In the genomic region with DNA sequence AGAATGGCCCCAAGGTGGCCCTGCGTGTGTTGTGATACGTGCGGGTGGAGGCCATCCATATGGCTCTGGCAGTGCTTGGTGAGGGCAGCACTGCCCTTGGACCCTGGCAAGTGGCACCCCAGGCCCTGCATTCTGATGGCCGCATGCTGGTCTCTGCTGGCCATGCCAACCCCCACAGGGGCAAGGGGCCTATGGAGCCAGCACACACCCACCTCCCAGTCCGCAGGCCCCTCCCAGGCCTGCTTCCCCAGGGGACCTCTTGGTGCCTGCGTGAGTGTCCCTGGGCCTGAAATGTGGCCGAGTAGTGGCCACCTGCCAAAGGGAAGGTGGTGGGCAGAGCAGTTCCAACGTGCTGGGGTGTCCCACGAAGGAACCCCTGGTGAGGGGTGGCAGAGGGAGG, we compare ENCODE assay signal across 13 cellular contexts. TPM values are rescaled to one million over a fixed set of nuclear protein-coding genes. Genes with fewer than 3 reads are reported as not detected.
A peak's percentile ranks its signal among the peaks of the same experiment; 100 is the strongest.
DNase-seq lines count a peak whose midpoint lies in the region; ATAC-seq, FAIRE-seq and TF ChIP-seq lines count a peak whose summit lies in the region.
"Had no signal": no experiment of that assay in that cellular context is flagged by ENCODE, and none has a peak within 500 bp of the region (broad histone marks: within the 10 kb centered on the region; RNA-seq: fewer than 3 reads in every experiment).

No MANE protein-coding gene starts in this region.

- no peak overlapping the region for H3K4me2 ChIP-seq in HepG2 (ENCODE audit: low read depth, low read length)
- H3K4me2 ChIP-seq: BLaER1 treated with 17β-estradiol and CSF1 and Interleukin-3, amounts not matched to agents 10 nM and 100 nM had no signal

- no peaks in the 10 kb centered on the region for H3K79me2 ChIP-seq in HepG2 (ENCODE audit: insufficient read depth, low read length)

- in situ Hi-C loops in HepG2 (cut with HindIII; ENCODE audit: extremely low pct_ligation_motif_present, low pct_unique_long_range_greater_than_20kb) (no loop called here), gastrocnemius medialis (cut with MboI; ENCODE audit: low sequenced_read_pairs in 4 of 4) (no loop called here)

- TF ChIP-seq EP300 in HepG2 (IDR thresholded peaks at IDR 0.05; ENCODE audit: low read depth in 2 of 2, low read length in 2 of 2) (no peak), HepG2 (CRISPR knock-in tag; IDR thresholded peaks at IDR 0.05; ENCODE audit: borderline replicate concordance) (no peak)

- no peak overlapping the region for H3K9ac ChIP-seq in HepG2 (ENCODE audit: insufficient read depth, low read depth, low read length)
- H3K9ac ChIP-seq: BLaER1 treated with 17β-estradiol and CSF1 and Interleukin-3, amounts not matched to agents 10 nM and 100 nM; GM23248 had no signal

- BruUV-seq in HepG2 (replicated peaks; lab: Mats Ljungman, UMichigan), result no TSS peak

- H3K9me3 ChIP-seq in HepG2 (ENCODE audit: low read length), result peaks cover under 1% of the 10 kb centered on the region; the same call in 1 of the 2 replicates
- H3K9me3 ChIP-seq in gastrocnemius medialis, result no peaks in the 10 kb centered on the region
- peaks cover 1% of the 10 kb centered on the region for H3K9me3 ChIP-seq in lower lobe of right lung
- H3K9me3 ChIP-seq: HAP-1 had no signal

- no peaks in the 10 kb centered on the region for H4K20me1 ChIP-seq in HepG2 (ENCODE audit: insufficient read depth, low read length)
- H4K20me1 ChIP-seq: BLaER1 treated with 17β-estradiol and CSF1 and Interleukin-3, amounts not matched to agents 10 nM and 100 nM had no signal

- CTCF ChIA-PET in HepG2 (lab: Yijun Ruan, JAX; ENCODE audit: low intra/inter-chr PET ratio, low total read pairs), result no interaction called here

- 92% methylated on average over 8 of the region's 9 CpGs for WGBS in HepG2 (ENCODE audit: low lambda C conversion rate)

- H3K4me1 ChIP-seq in HepG2 (ENCODE audit: insufficient read depth, low read length) (peaks cover 13% of the 10 kb centered on the region), gastrocnemius medialis (peaks cover 7 to 31% of the 10 kb centered on the region in 2 donors), lower lobe of right lung (peaks cover 7% of the 10 kb centered on the region)
- H3K4me1 ChIP-seq: HAP-1 had no signal

- H3K36me3 ChIP-seq in HepG2 (replicated peaks in 1 of 2; ENCODE audit: control insufficient read depth in 1 of 2, insufficient read depth in 2 of 2, low read length in 2 of 2) (peaks cover 18 to 57% of the 10 kb centered on the region in 2 experiments), gastrocnemius medialis (peaks cover 0 to 77% of the 10 kb centered on the region in 2 donors), lower lobe of right lung (peaks cover 49% of the 10 kb centered on the region)

- intact Hi-C loops in Right ventricle myocardium inferior (cut with DNase I) (no loop called here), left ventricle myocardium superior (cut with micrococcal nuclease) (no loop called here), HepG2 (cut with micrococcal nuclease; ENCODE audit: unreplicated experiment) (no loop called here), gastrocnemius medialis (cut with DNase I; ENCODE audit: low total_unique reads) (no loop called here), lower lobe of right lung (cut with DNase I) (no loop called here)

- no peak for TF ChIP-seq POLR2A in HepG2 (IDR thresholded peaks at IDR 0.05; ENCODE audit: insufficient read depth in 1 of 2, low read depth in 2 of 2, low read length in 2 of 2)
- no peak for TF ChIP-seq POLR2A in gastrocnemius medialis (IDR thresholded peaks at IDR 0.05)

- DNase-seq in Right ventricle myocardium inferior (ENCODE audit: missing footprints), result no peak
- DNase-seq in left ventricle myocardium superior, result no peak
- no peak for DNase-seq in HepG2 (ENCODE audit: low spot score)
- DNase-seq in gastrocnemius medialis, result no peak
- DNase-seq in NCI-H1694 treated with DMSO at 0.1 percent for 48 hours (lab: John Stamatoyannopoulos, UW), result no peak
- no peak for DNase-seq in lower lobe of right lung
- DNase-seq: ACHN; CD4-positive, CD25-positive, alpha-beta regulatory T cell; DMS 273 treated with DMSO at 0.1 percent for 48 hours; GM23248 had no signal

- TF ChIP-seq CTCF in HepG2 (CRISPR knock-in tag; IDR thresholded peaks at IDR 0.05), result no peak
- no peak for TF ChIP-seq CTCF in gastrocnemius medialis (IDR thresholded peaks at IDR 0.05 in 4 of 5, conservative IDR thresholded peaks at IDR 0.05 in 1 of 5)
- TF ChIP-seq CTCF in lower lobe of right lung (IDR thresholded peaks at IDR 0.05), result no peak

- no peak overlapping the region for H2AFZ ChIP-seq in HepG2 (ENCODE audit: low read length)
- H2AFZ ChIP-seq: GM23248 had no signal

- H3K4me3 ChIP-seq in HepG2 (replicated peaks in 1 of 3; ENCODE audit: insufficient read depth in 1 of 3, low read depth in 2 of 3, low read length in 3 of 3) (no peak overlapping the region), gastrocnemius medialis (no peak overlapping the region), lower lobe of right lung (no peak overlapping the region)
- H3K4me3 ChIP-seq: BLaER1 treated with 17β-estradiol and CSF1 and Interleukin-3, amounts not matched to agents 10 nM and 100 nM; GM23248; HAP-1 had no signal

- POLR2A ChIA-PET in HepG2 (lab: Yijun Ruan, JAX), result no interaction called here

- H3K27ac ChIP-seq in HepG2 (ENCODE audit: extremely low read length, insufficient read depth, low read length) (no peak overlapping the region), gastrocnemius medialis (peak overlapping the region in 3 of 4 donors; percentile 35 to 45 (median 38)), lower lobe of right lung (no peak overlapping the region)
- H3K27ac ChIP-seq: BLaER1 treated with 17β-estradiol and CSF1 and Interleukin-3, amounts not matched to agents 10 nM and 100 nM; GM23248 had no signal

- FAIRE-seq in HepG2 (lab: Jason Lieb, UNC), result no peak

- no peak for TF ChIP-seq RAD21 in HepG2 (CRISPR knock-in tag; IDR thresholded peaks at IDR 0.05)

- H3K27me3 ChIP-seq in HepG2 (ENCODE audit: control insufficient read depth in 1 of 2, insufficient read depth in 2 of 2, low read length in 2 of 2) (no peaks in the 10 kb centered on the region), gastrocnemius medialis (no peaks in the 10 kb centered on the region), lower lobe of right lung (ENCODE audit: low read depth) (no peaks in the 10 kb centered on the region)
- H3K27me3 ChIP-seq: BLaER1 treated with 17β-estradiol and CSF1 and Interleukin-3, amounts not matched to agents 10 nM and 100 nM had no signal

- peak; percentile 22 for ATAC-seq in Right ventricle myocardium inferior
- no peak for ATAC-seq in left ventricle myocardium superior
- ATAC-seq in HepG2, result no peak; the same call in 2 of the 3 replicates
- no peak for ATAC-seq in gastrocnemius medialis
- no peak for ATAC-seq in lower lobe of right lung
- no peak for ATAC-seq in GM19455 (IDR thresholded peaks at IDR 0.05; ENCODE audit: unreplicated experiment)

RNA-seq across cellular contexts. Expression of a gene that starts 17.6 kb away (rescaled TPM):
- total RNA-seq in Right ventricle myocardium inferior, result 57.5 TPM
- 59.6 TPM for total RNA-seq in left ventricle myocardium superior
- 56.5 and 63.0 TPM in 2 replicates for total RNA-seq in HepG2 (2016; rRNA removed; fragmentation: Illumina TruSeq; extraction: Trizol)
- total RNA-seq in HepG2 (2016; cell fraction: cytosol; rRNA removed; fragmentation: Illumina TruSeq; extraction: Trizol; ENCODE audit: low read depth), result 44.8 and 70.6 TPM in 2 replicates
- total RNA-seq in HepG2 (2016; cell fraction: insoluble cytoplasmic fraction; rRNA removed; fragmentation: Illumina TruSeq; extraction: Trizol), result 56.8 and 60.6 TPM in 2 replicates
- 53.4 and 80.8 TPM in 2 replicates for total RNA-seq in HepG2 (2016; cell fraction: membrane; rRNA removed; fragmentation: Illumina TruSeq; extraction: Trizol)
- 34.2 and 36.9 TPM in 2 replicates for total RNA-seq in HepG2 (2016; cell fraction: nucleus; rRNA removed; fragmentation: Illumina TruSeq; extraction: Trizol)
- 27.4 and 32.2 TPM in 2 replicates for polyA plus RNA-seq in HepG2 (2011; rRNA removed)
- 29.5 and 31.9 TPM in 2 replicates for polyA plus RNA-seq in HepG2 (2011; cell fraction: cytosol; rRNA removed)
- polyA plus RNA-seq in HepG2 (2011; cell fraction: nucleus; rRNA removed), result 30.7 and 34.4 TPM in 2 replicates
- polyA plus RNA-seq in HepG2 (2012), result 15.7 and 17.8 TPM in 2 replicates
- polyA plus RNA-seq in HepG2 (2016; cell fraction: cytosol; fragmentation: Illumina TruSeq; extraction: Trizol; ENCODE audit: low read depth), result 48.7 and 84.9 TPM in 2 replicates
- 61.8 and 64.6 TPM in 2 replicates for polyA plus RNA-seq in HepG2 (2016; cell fraction: insoluble cytoplasmic fraction; fragmentation: Illumina TruSeq; extraction: Trizol; ENCODE audit: low read depth)
- polyA plus RNA-seq in HepG2 (2016; cell fraction: membrane; fragmentation: Illumina TruSeq; extraction: Trizol; ENCODE audit: low read depth), result 49.3 and 82.9 TPM in 2 replicates
- polyA plus RNA-seq in HepG2 (2016; cell fraction: nucleus; fragmentation: Illumina TruSeq; extraction: Trizol; ENCODE audit: insufficient read depth, low read depth), result 65.1 and 69.0 TPM in 2 replicates
- polyA minus RNA-seq in HepG2 (2011; rRNA and poly(A)+ RNA removed; ENCODE audit: low replicate concordance), result 15.8 and 89.9 TPM in 2 replicates
- polyA minus RNA-seq in HepG2 (2011; cell fraction: cytosol; rRNA and poly(A)+ RNA removed), result 9.1 and 15.4 TPM in 2 replicates
- 17.7 and 19.6 TPM in 2 replicates for polyA minus RNA-seq in HepG2 (2011; cell fraction: nucleus; rRNA and poly(A)+ RNA removed)
- 10 to 100 TPM; 46.7 to 94.5 (median 60.3) TPM for total RNA-seq in gastrocnemius medialis
- 22.4 TPM for total RNA-seq in lower lobe of right lung

RNA-seq across cellular contexts. Expression of a gene that starts 45.9 kb away (rescaled TPM):
- total RNA-seq in Right ventricle myocardium inferior, result 275 TPM
- total RNA-seq in left ventricle myocardium superior, result 277 TPM
- total RNA-seq in HepG2 (2016; rRNA removed; fragmentation: Illumina TruSeq; extraction: Trizol), result 38.2 and 44.8 TPM in 2 replicates
- 16.6 and 17.4 TPM in 2 replicates for total RNA-seq in HepG2 (2016; cell fraction: cytosol; rRNA removed; fragmentation: Illumina TruSeq; extraction: Trizol; ENCODE audit: low read depth)
- total RNA-seq in HepG2 (2016; cell fraction: insoluble cytoplasmic fraction; rRNA removed; fragmentation: Illumina TruSeq; extraction: Trizol), result 38.2 and 41.7 TPM in 2 replicates
- 24.5 and 25.6 TPM in 2 replicates for total RNA-seq in HepG2 (2016; cell fraction: membrane; rRNA removed; fragmentation: Illumina TruSeq; extraction: Trizol)
- 23.7 and 24.1 TPM in 2 replicates for total RNA-seq in HepG2 (2016; cell fraction: nucleus; rRNA removed; fragmentation: Illumina TruSeq; extraction: Trizol)
- 61.3 and 63.6 TPM in 2 replicates for polyA plus RNA-seq in HepG2 (2011; rRNA removed)
- 64.8 and 79.1 TPM in 2 replicates for polyA plus RNA-seq in HepG2 (2011; cell fraction: cytosol; rRNA removed)
- polyA plus RNA-seq in HepG2 (2011; cell fraction: nucleus; rRNA removed), result 72.8 and 85.1 TPM in 2 replicates
- polyA plus RNA-seq in HepG2 (2012), result 43.2 and 44.3 TPM in 2 replicates
- 22.2 and 23.2 TPM in 2 replicates for polyA plus RNA-seq in HepG2 (2016; cell fraction: cytosol; fragmentation: Illumina TruSeq; extraction: Trizol; ENCODE audit: low read depth)
- polyA plus RNA-seq in HepG2 (2016; cell fraction: insoluble cytoplasmic fraction; fragmentation: Illumina TruSeq; extraction: Trizol; ENCODE audit: low read depth), result 57.5 and 58.5 TPM in 2 replicates
- 27.2 and 27.5 TPM in 2 replicates for polyA plus RNA-seq in HepG2 (2016; cell fraction: membrane; fragmentation: Illumina TruSeq; extraction: Trizol; ENCODE audit: low read depth)
- polyA plus RNA-seq in HepG2 (2016; cell fraction: nucleus; fragmentation: Illumina TruSeq; extraction: Trizol; ENCODE audit: insufficient read depth, low read depth), result 53.5 and 56.5 TPM in 2 replicates
- polyA minus RNA-seq in HepG2 (2011; rRNA and poly(A)+ RNA removed; ENCODE audit: low replicate concordance), result 58.5 and 190 TPM in 2 replicates
- 36.4 and 38.5 TPM in 2 replicates for polyA minus RNA-seq in HepG2 (2011; cell fraction: cytosol; rRNA and poly(A)+ RNA removed)
- polyA minus RNA-seq in HepG2 (2011; cell fraction: nucleus; rRNA and poly(A)+ RNA removed), result 45.4 and 45.6 TPM in 2 replicates
- total RNA-seq in gastrocnemius medialis, result 100 to 1,000 TPM; 114 to 260 (median 189) TPM
- total RNA-seq in lower lobe of right lung, result 160 TPM

RNA-seq across cellular contexts. Expression of a gene that starts 51.0 kb away (rescaled TPM):
- 6.9 TPM for total RNA-seq in Right ventricle myocardium inferior
- 6.5 TPM for total RNA-seq in left ventricle myocardium superior
- total RNA-seq in HepG2 (2016; rRNA removed; fragmentation: Illumina TruSeq; extraction: Trizol), result 10.3 and 15.0 TPM in 2 replicates
- 4.5 and 4.9 TPM in 2 replicates for total RNA-seq in HepG2 (2016; cell fraction: cytosol; rRNA removed; fragmentation: Illumina TruSeq; extraction: Trizol; ENCODE audit: low read depth)
- total RNA-seq in HepG2 (2016; cell fraction: insoluble cytoplasmic fraction; rRNA removed; fragmentation: Illumina TruSeq; extraction: Trizol), result 10.6 and 13.6 TPM in 2 replicates
- total RNA-seq in HepG2 (2016; cell fraction: membrane; rRNA removed; fragmentation: Illumina TruSeq; extraction: Trizol), result 5.4 and 6.4 TPM in 2 replicates
- 7.4 and 9.7 TPM in 2 replicates for total RNA-seq in HepG2 (2016; cell fraction: nucleus; rRNA removed; fragmentation: Illumina TruSeq; extraction: Trizol)
- polyA plus RNA-seq in HepG2 (2011; rRNA removed), result 9.0 and 10.7 TPM in 2 replicates
- polyA plus RNA-seq in HepG2 (2011; cell fraction: cytosol; rRNA removed), result 6.2 and 9.2 TPM in 2 replicates
- 9.5 and 13.1 TPM in 2 replicates for polyA plus RNA-seq in HepG2 (2011; cell fraction: nucleus; rRNA removed)
- 7.6 and 10.8 TPM in 2 replicates for polyA plus RNA-seq in HepG2 (2012)
- 0.89 and 0.95 TPM in 2 replicates for polyA plus RNA-seq in HepG2 (2016; cell fraction: cytosol; fragmentation: Illumina TruSeq; extraction: Trizol; ENCODE audit: low read depth)
- 11.8 and 12.1 TPM in 2 replicates for polyA plus RNA-seq in HepG2 (2016; cell fraction: insoluble cytoplasmic fraction; fragmentation: Illumina TruSeq; extraction: Trizol; ENCODE audit: low read depth)
- 2.3 and 2.7 TPM in 2 replicates for polyA plus RNA-seq in HepG2 (2016; cell fraction: membrane; fragmentation: Illumina TruSeq; extraction: Trizol; ENCODE audit: low read depth)
- 19.4 and 21.2 TPM in 2 replicates for polyA plus RNA-seq in HepG2 (2016; cell fraction: nucleus; fragmentation: Illumina TruSeq; extraction: Trizol; ENCODE audit: insufficient read depth, low read depth)
- polyA minus RNA-seq in HepG2 (2011; rRNA and poly(A)+ RNA removed; ENCODE audit: low replicate concordance), result 5.4 and 9.3 TPM in 2 replicates
- 5.8 and 8.9 TPM in 2 replicates for polyA minus RNA-seq in HepG2 (2011; cell fraction: cytosol; rRNA and poly(A)+ RNA removed)
- 8.9 and 13.7 TPM in 2 replicates for polyA minus RNA-seq in HepG2 (2011; cell fraction: nucleus; rRNA and poly(A)+ RNA removed)
- total RNA-seq in gastrocnemius medialis, result 10 to 100 TPM in 2 of 4 donors, 1 to 10 TPM in 2; 8.6 to 12.0 (median 10.3) TPM
- 26.3 TPM for total RNA-seq in lower lobe of right lung

Comparison
In these comparisons a context has a peak if more than half of its experiments do, and no peak if none do; other contexts are left out.
1. H3K27ac ChIP-seq: peak in gastrocnemius medialis (3 of 4); none in HepG2 (single experiment) and lower lobe of right lung (single experiment).